In genomic region chr3:32947466-32948238, GRCh38 we compare ENCODE assay signal across 7 cellular contexts. TPM values are rescaled to one million over a fixed set of nuclear protein-coding genes. Genes with fewer than 3 reads are reported as not detected.
DNase-seq lines count a peak whose midpoint lies in the region; ATAC-seq, FAIRE-seq and TF ChIP-seq lines count a peak whose summit lies in the region.

No MANE protein-coding gene starts in this region.

- no peaks in the 10 kb centered on the region for H3K27me3 Mint-ChIP-seq in T-helper 2 cell treated with Interferon-gamma antibody and Interleukin-4, amounts not matched to agents 5 μg/mL and 100 μg/mL, for 36 hours (ENCODE audit: low read depth)

- peak; percentile 84 for ATAC-seq in HG02678 (IDR thresholded peaks at IDR 0.05; ENCODE audit: unreplicated experiment)

- H3K27me3 ChIP-seq in iPS DF 6.9 (ENCODE audit: control insufficient read depth, insufficient read depth, low read length) = no peaks in the 10 kb centered on the region

- no peak overlapping the region for H3K27ac ChIP-seq in iPS DF 6.9 (ENCODE audit: low read length)

- TF ChIP-seq POLR2A in GM12892 (IDR thresholded peaks at IDR 0.05; ENCODE audit: low read depth, low read length) = no peak

- DNase-seq in GM12892 (ENCODE audit: insufficient read length) = no peak
- DNase-seq in NCI-H1694 (lab: John Stamatoyannopoulos, UW) = peak; percentile 48
- DNase-seq in T-helper 2 cell treated with Interferon-gamma antibody and Interleukin-4, amounts not matched to agents 5 μg/mL and 100 μg/mL, for 36 hours (ENCODE audit: low spot score) = peak; percentile 83
- DNase-seq in anterior cingulate cortex (lab: John Stamatoyannopoulos, UW) = peak in 45 of 58 donors; percentile 2 to 70 (median 19)
- DNase-seq in iPS DF 6.9 (ENCODE audit: low read depth, low spot score) = peak; percentile 94
- peak; percentile 91 to 99 (median 91) for DNase-seq in stimulated activated CD4-positive, alpha-beta T cell treated with anti-CD3 and anti-CD28 coated beads, Interleukin-12 subunit alpha, Interleukin-12 subunit beta, amount 100 ng/mL, for 48 hours (ENCODE audit: low read depth in 2 of 3, low spot score in 1 of 3)

- no peaks in the 10 kb centered on the region for H3K9me3 ChIP-seq in iPS DF 6.9 (ENCODE audit: control insufficient read depth, insufficient read depth, low read length)

- H3K36me3 ChIP-seq in iPS DF 6.9 (ENCODE audit: control insufficient read depth, insufficient read depth, low read length) = no peaks in the 10 kb centered on the region

- peak; percentile 95 for FAIRE-seq in GM12892 (lab: Jason Lieb, UNC)

- H3K4me3 ChIP-seq in iPS DF 6.9 (ENCODE audit: low read length) = no peak overlapping the region

- no CpG with 5 or more reads among the region's 9 CpGs for WGBS in iPS DF 6.9 (ENCODE audit: insufficient coverage, insufficient read length)

- H3K4me1 Mint-ChIP-seq in T-helper 2 cell treated with Interferon-gamma antibody and Interleukin-4, amounts not matched to agents 5 μg/mL and 100 μg/mL, for 36 hours (ENCODE audit: low read depth) = peaks cover 38% of the 10 kb centered on the region

- no peak overlapping the region for H3K27ac Mint-ChIP-seq in T-helper 2 cell treated with Interferon-gamma antibody and Interleukin-4, amounts not matched to agents 5 μg/mL and 100 μg/mL, for 36 hours

- no peak overlapping the region for H3K4me3 Mint-ChIP-seq in T-helper 2 cell treated with Interferon-gamma antibody and Interleukin-4, amounts not matched to agents 5 μg/mL and 100 μg/mL, for 36 hours

- H3K9me3 Mint-ChIP-seq in T-helper 2 cell treated with Interferon-gamma antibody and Interleukin-4, amounts not matched to agents 5 μg/mL and 100 μg/mL, for 36 hours = no peaks in the 10 kb centered on the region

- no peaks in the 10 kb centered on the region for H3K4me1 ChIP-seq in iPS DF 6.9 (ENCODE audit: control insufficient read depth, insufficient read depth, low read length)

- H3K36me3 Mint-ChIP-seq in T-helper 2 cell treated with Interferon-gamma antibody and Interleukin-4, amounts not matched to agents 5 μg/mL and 100 μg/mL, for 36 hours (ENCODE audit: low read depth) = peaks cover 12% of the 10 kb centered on the region

RNA-seq across cellular contexts. Expression of gene CCR4, which starts 3.8 kb away (rescaled TPM):
- 1.2 TPM for polyA plus RNA-seq in GM12892 (2012; ENCODE audit: missing spikeins)
